ENCODE assay signal across 1 cellular context in the genomic region with DNA sequence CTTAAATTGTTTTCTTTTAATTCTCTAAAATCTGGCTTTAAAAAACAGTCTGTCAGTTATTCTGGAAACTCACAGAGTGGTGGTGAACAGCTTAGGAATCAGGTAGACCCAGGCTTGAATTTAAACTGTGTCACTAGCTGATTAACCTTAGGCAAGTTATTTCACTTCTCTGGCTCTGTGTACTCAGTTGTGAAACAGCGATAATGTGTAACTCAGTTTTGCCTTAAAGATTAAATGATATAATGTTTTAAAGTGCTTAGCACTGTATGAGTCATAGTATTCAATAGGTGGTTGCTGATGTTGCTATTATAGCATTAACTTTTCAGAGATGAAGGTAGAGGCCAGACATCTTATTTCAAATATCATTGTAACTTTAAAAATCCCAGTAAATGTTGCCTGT.
TF ChIP-seq lines count a peak whose summit lies in the region.

No MANE protein-coding gene starts in this region.

TF ChIP-seq in GM23338, 12 proteins besides CTCF, POLR2A, EP300 and RAD21 (continued from another document):
- TF ChIP-seq, protein P1, sequence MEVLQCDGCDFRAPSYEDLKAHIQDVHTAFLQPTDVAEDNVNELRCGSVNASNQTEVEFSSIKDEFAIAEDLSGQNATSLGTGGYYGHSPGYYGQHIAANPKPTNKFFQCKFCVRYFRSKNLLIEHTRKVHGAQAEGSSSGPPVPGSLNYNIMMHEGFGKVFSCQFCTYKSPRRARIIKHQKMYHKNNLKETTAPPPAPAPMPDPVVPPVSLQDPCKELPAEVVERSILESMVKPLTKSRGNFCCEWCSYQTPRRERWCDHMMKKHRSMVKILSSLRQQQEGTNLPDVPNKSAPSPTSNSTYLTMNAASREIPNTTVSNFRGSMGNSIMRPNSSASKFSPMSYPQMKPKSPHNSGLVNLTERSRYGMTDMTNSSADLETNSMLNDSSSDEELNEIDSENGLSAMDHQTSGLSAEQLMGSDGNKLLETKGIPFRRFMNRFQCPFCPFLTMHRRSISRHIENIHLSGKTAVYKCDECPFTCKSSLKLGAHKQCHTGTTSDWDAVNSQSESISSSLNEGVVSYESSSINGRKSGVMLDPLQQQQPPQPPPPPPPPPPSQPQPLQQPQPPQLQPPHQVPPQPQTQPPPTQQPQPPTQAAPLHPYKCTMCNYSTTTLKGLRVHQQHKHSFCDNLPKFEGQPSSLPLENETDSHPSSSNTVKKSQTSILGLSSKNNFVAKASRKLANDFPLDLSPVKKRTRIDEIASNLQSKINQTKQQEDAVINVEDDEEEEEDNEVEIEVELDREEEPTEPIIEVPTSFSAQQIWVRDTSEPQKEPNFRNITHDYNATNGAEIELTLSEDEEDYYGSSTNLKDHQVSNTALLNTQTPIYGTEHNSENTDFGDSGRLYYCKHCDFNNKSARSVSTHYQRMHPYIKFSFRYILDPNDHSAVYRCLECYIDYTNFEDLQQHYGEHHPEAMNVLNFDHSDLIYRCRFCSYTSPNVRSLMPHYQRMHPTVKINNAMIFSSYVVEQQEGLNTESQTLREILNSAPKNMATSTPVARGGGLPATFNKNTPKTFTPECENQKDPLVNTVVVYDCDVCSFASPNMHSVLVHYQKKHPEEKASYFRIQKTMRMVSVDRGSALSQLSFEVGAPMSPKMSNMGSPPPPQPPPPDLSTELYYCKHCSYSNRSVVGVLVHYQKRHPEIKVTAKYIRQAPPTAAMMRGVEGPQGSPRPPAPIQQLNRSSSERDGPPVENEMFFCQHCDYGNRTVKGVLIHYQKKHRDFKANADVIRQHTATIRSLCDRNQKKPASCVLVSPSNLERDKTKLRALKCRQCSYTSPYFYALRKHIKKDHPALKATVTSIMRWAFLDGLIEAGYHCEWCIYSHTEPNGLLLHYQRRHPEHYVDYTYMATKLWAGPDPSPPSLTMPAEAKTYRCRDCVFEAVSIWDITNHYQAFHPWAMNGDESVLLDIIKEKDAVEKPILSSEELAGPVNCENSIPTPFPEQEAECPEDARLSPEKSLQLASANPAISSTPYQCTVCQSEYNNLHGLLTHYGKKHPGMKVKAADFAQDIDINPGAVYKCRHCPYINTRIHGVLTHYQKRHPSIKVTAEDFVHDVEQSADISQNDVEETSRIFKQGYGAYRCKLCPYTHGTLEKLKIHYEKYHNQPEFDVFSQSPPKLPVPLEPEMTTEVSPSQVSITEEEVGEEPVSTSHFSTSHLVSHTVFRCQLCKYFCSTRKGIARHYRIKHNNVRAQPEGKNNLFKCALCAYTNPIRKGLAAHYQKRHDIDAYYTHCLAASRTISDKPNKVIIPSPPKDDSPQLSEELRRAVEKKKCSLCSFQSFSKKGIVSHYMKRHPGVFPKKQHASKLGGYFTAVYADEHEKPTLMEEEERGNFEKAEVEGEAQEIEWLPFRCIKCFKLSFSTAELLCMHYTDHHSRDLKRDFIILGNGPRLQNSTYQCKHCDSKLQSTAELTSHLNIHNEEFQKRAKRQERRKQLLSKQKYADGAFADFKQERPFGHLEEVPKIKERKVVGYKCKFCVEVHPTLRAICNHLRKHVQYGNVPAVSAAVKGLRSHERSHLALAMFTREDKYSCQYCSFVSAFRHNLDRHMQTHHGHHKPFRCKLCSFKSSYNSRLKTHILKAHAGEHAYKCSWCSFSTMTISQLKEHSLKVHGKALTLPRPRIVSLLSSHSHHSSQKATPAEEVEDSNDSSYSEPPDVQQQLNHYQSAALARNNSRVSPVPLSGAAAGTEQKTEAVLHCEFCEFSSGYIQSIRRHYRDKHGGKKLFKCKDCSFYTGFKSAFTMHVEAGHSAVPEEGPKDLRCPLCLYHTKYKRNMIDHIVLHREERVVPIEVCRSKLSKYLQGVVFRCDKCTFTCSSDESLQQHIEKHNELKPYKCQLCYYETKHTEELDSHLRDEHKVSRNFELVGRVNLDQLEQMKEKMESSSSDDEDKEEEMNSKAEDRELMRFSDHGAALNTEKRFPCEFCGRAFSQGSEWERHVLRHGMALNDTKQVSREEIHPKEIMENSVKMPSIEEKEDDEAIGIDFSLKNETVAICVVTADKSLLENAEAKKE (CRISPR knock-in tag; IDR thresholded peaks at IDR 0.05) = no peak
- TF ChIP-seq EZH2 (IDR thresholded peaks at IDR 0.05; ENCODE audit: low read depth, unreplicated experiment) (no peak), ZNF331 (CRISPR knock-in tag; IDR thresholded peaks at IDR 0.05; ENCODE audit: low read depth) (no peak), STAT1 (IDR thresholded peaks at IDR 0.05; ENCODE audit: unreplicated experiment) (no peak), CREB1 (CRISPR knock-in tag; IDR thresholded peaks at IDR 0.05; ENCODE audit: low read depth) (no peak), NANOG (IDR thresholded peaks at IDR 0.05; ENCODE audit: borderline replicate concordance) (no peak), POLR2AphosphoS5 (IDR thresholded peaks at IDR 0.05; ENCODE audit: low read depth) (no peak), ETS1 (IDR thresholded peaks at IDR 0.05) (no peak)
